1 cellular context compared by ENCODE assay signal in genomic region chr13:85298387-85298924, GRCh38.
A peak's percentile ranks its signal among the peaks of the same experiment; 100 is the strongest.
TF ChIP-seq lines count a peak whose summit lies in the region.

No MANE protein-coding gene starts in this region.

TF ChIP-seq in SK-N-SH, 30 proteins besides CTCF, POLR2A, EP300 and RAD21 (continued from another document):
- TF ChIP-seq REST (IDR thresholded peaks at IDR 0.05; ENCODE audit: low read depth, low read length) (no peak), RCOR1 (IDR thresholded peaks at IDR 0.05; ENCODE audit: low read length) (peak; percentile 46; the same call in 1 of the 2 replicates), TCF12 (IDR thresholded peaks at IDR 0.05) (peak; percentile 20; the same call in 1 of the 2 replicates)
- TF ChIP-seq, protein P1, sequence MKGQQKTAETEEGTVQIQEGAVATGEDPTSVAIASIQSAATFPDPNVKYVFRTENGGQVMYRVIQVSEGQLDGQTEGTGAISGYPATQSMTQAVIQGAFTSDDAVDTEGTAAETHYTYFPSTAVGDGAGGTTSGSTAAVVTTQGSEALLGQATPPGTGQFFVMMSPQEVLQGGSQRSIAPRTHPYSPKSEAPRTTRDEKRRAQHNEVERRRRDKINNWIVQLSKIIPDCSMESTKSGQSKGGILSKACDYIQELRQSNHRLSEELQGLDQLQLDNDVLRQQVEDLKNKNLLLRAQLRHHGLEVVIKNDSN (IDR thresholded peaks at IDR 0.05; ENCODE audit: borderline replicate concordance, low read depth), result no peak
